ENCODE assay signal across 10 cellular contexts in the genomic region with DNA sequence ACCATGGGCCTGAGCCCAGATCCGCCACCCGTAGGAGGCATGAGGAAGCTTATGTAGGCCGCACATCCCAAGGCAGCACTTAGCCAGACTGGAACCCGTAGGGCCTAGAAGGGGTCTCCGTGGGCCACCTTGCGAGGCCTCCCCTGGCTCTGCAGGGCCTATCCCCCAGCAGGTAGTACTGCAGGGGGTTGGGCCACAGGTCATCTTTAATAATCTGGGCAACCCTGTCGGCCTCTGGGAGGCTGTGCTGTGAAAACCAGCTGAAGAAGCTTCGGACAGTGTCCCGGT. TPM values are rescaled to one million over a fixed set of nuclear protein-coding genes. Genes with fewer than 3 reads are reported as not detected.
A peak's percentile ranks its signal among the peaks of the same experiment; 100 is the strongest.
DNase-seq lines count a peak whose midpoint lies in the region; ATAC-seq and TF ChIP-seq lines count a peak whose summit lies in the region.
"Had no signal": no experiment of that assay in that cellular context is flagged by ENCODE, and none has a peak within 500 bp of the region (broad histone marks: within the 10 kb centered on the region; RNA-seq: fewer than 3 reads in every experiment).

No MANE protein-coding gene starts in this region.

- H3K4me3 ChIP-seq in AG04450 (ENCODE audit: low read depth, low read length) = peak overlapping the region; percentile 60; the same call in 1 of the 2 replicates
- peak overlapping the region; percentile 72 to 73 for H3K4me3 ChIP-seq in duodenal mucosa (ENCODE audit: low read depth in 1 of 2, low read length in 2 of 2)
- H3K4me3 ChIP-seq in neural cell (ENCODE audit: low read length) = peak overlapping the region; percentile 67

- no peak for TF ChIP-seq RAD21 in neural cell (conservative IDR thresholded peaks at IDR 0.05)

- peaks cover 8% of the 10 kb centered on the region for H3K36me3 Mint-ChIP-seq in IgD-negative memory B cell

- H3K4me1 Mint-ChIP-seq in IgD-negative memory B cell = peaks cover 5 to 9% (median 7%) of the 10 kb centered on the region in 3 donors

- peak overlapping the region; percentile 42 to 94 (median 75) for H3K4me3 Mint-ChIP-seq in IgD-negative memory B cell

- H3K9me2 ChIP-seq in neural cell (ENCODE audit: insufficient read depth, low read length) = no peaks in the 10 kb centered on the region

- peaks cover 2% of the 10 kb centered on the region for H3K27me3 Mint-ChIP-seq in IgD-negative memory B cell

- H3K36me3 ChIP-seq in duodenal mucosa (ENCODE audit: control insufficient read depth in 1 of 2, insufficient read depth in 2 of 2, low read length in 2 of 2) (no peaks in the 10 kb centered on the region), neural cell (ENCODE audit: insufficient read depth, low read length) (no peaks in the 10 kb centered on the region)
- H3K36me3 ChIP-seq: upper lobe of left lung had no signal

- peaks cover 22 to 29% of the 10 kb centered on the region in 2 donors for H3K4me1 ChIP-seq in duodenal mucosa (ENCODE audit: control insufficient read depth in 1 of 2, insufficient read depth in 2 of 2, low read length in 2 of 2)

- POLR2A ChIA-PET in AG04450 (lab: Yijun Ruan, JAX) = interaction anchor here (0.8 kb wide), 1 partner anchor 80 kb away, joined by 3 read pairs; the partner anchor contains the start of gene TM9SF4

- no peaks in the 10 kb centered on the region for H3K79me2 ChIP-seq in neural cell (replicated peaks; ENCODE audit: insufficient read depth, low read length)

- H3K9ac ChIP-seq in duodenal mucosa (ENCODE audit: low read depth in 1 of 2, low read length in 2 of 2) (peak overlapping the region; percentile 73 to 81), neural cell (ENCODE audit: low read length) (no peak overlapping the region)

- DNase-seq in AG04450 (ENCODE audit: low read depth, low spot score) (no peak), GOT3 (lab: John Stamatoyannopoulos, UW) (no peak), NCI-H226 (no peak)
- DNase-seq: DMS153, upper lobe of left lung had no signal

- H3K27ac ChIP-seq in AG04450 (ENCODE audit: low read depth, low read length) = peak overlapping the region; percentile 11
- no peak overlapping the region for H3K27ac ChIP-seq in duodenal mucosa (ENCODE audit: low read depth, low read length)
- H3K27ac ChIP-seq in neural cell (ENCODE audit: low read length) = no peak overlapping the region

- H3K27ac Mint-ChIP-seq in IgD-negative memory B cell = peak overlapping the region in 1 of 3 donors; percentile 50

- no peaks in the 10 kb centered on the region for H3F3A ChIP-seq in neural cell (ENCODE audit: insufficient read depth, low read length, poor library complexity, severe bottlenecking)

- no peak overlapping the region for H3K4me2 ChIP-seq in neural cell (ENCODE audit: low read length)

- no peak overlapping the region for H2AFZ ChIP-seq in neural cell (ENCODE audit: low read depth, low read length)

- H4K20me1 ChIP-seq in neural cell (ENCODE audit: insufficient read depth) = no peaks in the 10 kb centered on the region

- no peaks in the 10 kb centered on the region for H3K9me3 Mint-ChIP-seq in IgD-negative memory B cell

- CTCF ChIA-PET in AG04450 (lab: Charles Lee) = no interaction called here

- ATAC-seq in GM21737 (IDR thresholded peaks at IDR 0.05; ENCODE audit: unreplicated experiment) = no peak
- ATAC-seq in HG02938 (IDR thresholded peaks at IDR 0.05; ENCODE audit: unreplicated experiment) = no peak

- TF ChIP-seq CTCF in AG04450 (IDR thresholded peaks at IDR 0.05; ENCODE audit: low read depth, low read length) (no peak), neural cell (IDR thresholded peaks at IDR 0.05; ENCODE audit: poor library complexity, severe bottlenecking) (no peak)

- no peak for TF ChIP-seq EP300 in neural cell (conservative IDR thresholded peaks at IDR 0.05; ENCODE audit: poor library complexity, severe bottlenecking)

- H3K9me3 ChIP-seq in AG04450 (ENCODE audit: control insufficient read depth, insufficient read depth, low read length) = no peaks in the 10 kb centered on the region
- H3K9me3 ChIP-seq in duodenal mucosa (ENCODE audit: control insufficient read depth in 1 of 2, low read length in 2 of 2) = no peaks in the 10 kb centered on the region
- H3K9me3 ChIP-seq in neural cell (ENCODE audit: low read length) = no peaks in the 10 kb centered on the region
- H3K9me3 ChIP-seq: upper lobe of left lung had no signal

- H3K27me3 ChIP-seq in AG04450 (ENCODE audit: control insufficient read depth, insufficient read depth, low read length) = no peaks in the 10 kb centered on the region
- no peaks in the 10 kb centered on the region for H3K27me3 ChIP-seq in duodenal mucosa (ENCODE audit: control insufficient read depth in 1 of 2, insufficient read depth in 2 of 2, low read length in 2 of 2)
- H3K27me3 ChIP-seq in neural cell (ENCODE audit: insufficient read depth, low read depth, low read length) = no peaks in the 10 kb centered on the region
- H3K27me3 ChIP-seq: upper lobe of left lung had no signal

TF ChIP-seq in neural cell, 6 proteins besides CTCF, POLR2A, EP300 and RAD21:
- TF ChIP-seq MXI1 (conservative IDR thresholded peaks at IDR 0.05; ENCODE audit: poor library complexity, severe bottlenecking) (no peak), EZH2 (IDR thresholded peaks at IDR 0.05; ENCODE audit: borderline replicate concordance, insufficient read depth, low read length, poor library complexity, severe bottlenecking) (no peak), SMC3 (conservative IDR thresholded peaks at IDR 0.05; ENCODE audit: poor library complexity) (no peak), POLR2AphosphoS5 (IDR thresholded peaks at IDR 0.05) (no peak), TAF1 (IDR thresholded peaks at IDR 0.05; ENCODE audit: low read depth) (no peak)
- TF ChIP-seq, protein P1, sequence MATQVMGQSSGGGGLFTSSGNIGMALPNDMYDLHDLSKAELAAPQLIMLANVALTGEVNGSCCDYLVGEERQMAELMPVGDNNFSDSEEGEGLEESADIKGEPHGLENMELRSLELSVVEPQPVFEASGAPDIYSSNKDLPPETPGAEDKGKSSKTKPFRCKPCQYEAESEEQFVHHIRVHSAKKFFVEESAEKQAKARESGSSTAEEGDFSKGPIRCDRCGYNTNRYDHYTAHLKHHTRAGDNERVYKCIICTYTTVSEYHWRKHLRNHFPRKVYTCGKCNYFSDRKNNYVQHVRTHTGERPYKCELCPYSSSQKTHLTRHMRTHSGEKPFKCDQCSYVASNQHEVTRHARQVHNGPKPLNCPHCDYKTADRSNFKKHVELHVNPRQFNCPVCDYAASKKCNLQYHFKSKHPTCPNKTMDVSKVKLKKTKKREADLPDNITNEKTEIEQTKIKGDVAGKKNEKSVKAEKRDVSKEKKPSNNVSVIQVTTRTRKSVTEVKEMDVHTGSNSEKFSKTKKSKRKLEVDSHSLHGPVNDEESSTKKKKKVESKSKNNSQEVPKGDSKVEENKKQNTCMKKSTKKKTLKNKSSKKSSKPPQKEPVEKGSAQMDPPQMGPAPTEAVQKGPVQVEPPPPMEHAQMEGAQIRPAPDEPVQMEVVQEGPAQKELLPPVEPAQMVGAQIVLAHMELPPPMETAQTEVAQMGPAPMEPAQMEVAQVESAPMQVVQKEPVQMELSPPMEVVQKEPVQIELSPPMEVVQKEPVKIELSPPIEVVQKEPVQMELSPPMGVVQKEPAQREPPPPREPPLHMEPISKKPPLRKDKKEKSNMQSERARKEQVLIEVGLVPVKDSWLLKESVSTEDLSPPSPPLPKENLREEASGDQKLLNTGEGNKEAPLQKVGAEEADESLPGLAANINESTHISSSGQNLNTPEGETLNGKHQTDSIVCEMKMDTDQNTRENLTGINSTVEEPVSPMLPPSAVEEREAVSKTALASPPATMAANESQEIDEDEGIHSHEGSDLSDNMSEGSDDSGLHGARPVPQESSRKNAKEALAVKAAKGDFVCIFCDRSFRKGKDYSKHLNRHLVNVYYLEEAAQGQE (IDR thresholded peaks at IDR 0.05; ENCODE audit: borderline replicate concordance) = no peak
TF ChIP-seq in neural cell: peak in this region for 0.

RNA-seq across cellular contexts. Expression of gene PLAGL2, which starts 18.5 kb away (rescaled TPM):
- polyA plus RNA-seq in AG04450 (2011; rRNA removed) = 5.9 and 8.9 TPM in 2 replicates
- 10.1 and 12.8 TPM in 2 replicates for polyA minus RNA-seq in AG04450 (2011; rRNA and poly(A)+ RNA removed)
- polyA plus RNA-seq in IgD-negative memory B cell = 4.8 TPM
- polyA plus RNA-seq in neural cell = 2.5 and 2.7 TPM in 2 replicates
- 10.5 and 13.3 TPM in 2 replicates for polyA minus RNA-seq in neural cell

RNA-seq across cellular contexts. Expression of gene POFUT1, which starts 18.6 kb away (rescaled TPM):
- polyA plus RNA-seq in AG04450 (2011; rRNA removed) (40.2 and 43.6 TPM in 2 replicates), IgD-negative memory B cell (15.1 TPM), neural cell (14.0 and 15.5 TPM in 2 replicates)
- polyA minus RNA-seq in AG04450 (2011; rRNA and poly(A)+ RNA removed) = 32.3 and 36.1 TPM in 2 replicates
- polyA minus RNA-seq in neural cell = 25.8 and 27.5 TPM in 2 replicates
